Comparison of ENCODE assay signal across 9 cellular contexts in genomic region chr6:90458353-90459224, GRCh38.
DNase-seq lines count a peak whose midpoint lies in the region; ATAC-seq, FAIRE-seq and TF ChIP-seq lines count a peak whose summit lies in the region.
"Had no signal": no experiment of that assay in that cellular context is flagged by ENCODE, and none has a peak within 500 bp of the region (broad histone marks: within the 10 kb centered on the region; RNA-seq: fewer than 3 reads in every experiment).

No MANE protein-coding gene starts in this region.

- H4K5ac ChIP-seq in H1 (ENCODE audit: insufficient read length, low read depth, low read length), result no peak overlapping the region

- no peaks in the 10 kb centered on the region for H4K20me1 ChIP-seq in H1 (replicated peaks in 1 of 2; ENCODE audit: control insufficient read depth in 1 of 2, insufficient read depth in 2 of 2, low read length in 2 of 2)

- H3K14ac ChIP-seq in H1 (ENCODE audit: insufficient read length), result no peak overlapping the region

- intact Hi-C loops in pancreas (cut with DNase I), result no loop called here
- intact Hi-C loops in posterior cingulate gyrus (cut with DNase I), result no loop called here

- no peak overlapping the region for H3K23ac ChIP-seq in H1 (ENCODE audit: insufficient read length)

- FAIRE-seq in H1 (lab: Jason Lieb, UNC) (no peak), pancreas (lab: Jason Lieb, UNC) (no peak)
- FAIRE-seq: kidney had no signal

- H3K36me3 ChIP-seq in H1 (ENCODE audit: control insufficient read depth in 2 of 4, insufficient read depth in 4 of 4, low read length in 3 of 4) (no peaks in the 10 kb centered on the region), pancreas (no peaks in the 10 kb centered on the region)

- H2BK12ac ChIP-seq in H1 (ENCODE audit: low read depth, low read length), result no peak overlapping the region

- H3K9ac ChIP-seq in H1 (replicated peaks in 1 of 4; ENCODE audit: extremely low read depth in 1 of 4, low read depth in 3 of 4, low read length in 3 of 4), result no peak overlapping the region

- H3K4me3 ChIP-seq in H1 (ENCODE audit: extremely low read depth in 1 of 4, insufficient read depth in 2 of 4, low read depth in 3 of 4, low read length in 4 of 4) (no peak overlapping the region), pancreas (no peak overlapping the region)

- H2AK5ac ChIP-seq in H1 (ENCODE audit: low read depth, low read length), result no peak overlapping the region

- H3K9me3 ChIP-seq in H1 (ENCODE audit: insufficient read depth in 2 of 2, low read depth in 1 of 2, low read length in 1 of 2), result no peaks in the 10 kb centered on the region
- H3K9me3 ChIP-seq in pancreas, result no peaks in the 10 kb centered on the region

- H2BK120ac ChIP-seq in H1 (replicated peaks; ENCODE audit: low read depth, low read length), result no peak overlapping the region

- TF ChIP-seq CTCF in H1 (IDR thresholded peaks at IDR 0.05; ENCODE audit: control extremely low read depth in 1 of 3, insufficient read depth in 1 of 3, low read depth in 1 of 3, low read length in 3 of 3) (no peak), pancreas (IDR thresholded peaks at IDR 0.05) (no peak)

- no peaks in the 10 kb centered on the region for H3K79me2 ChIP-seq in H1 (ENCODE audit: control insufficient read depth in 1 of 2, insufficient read depth in 2 of 2, low read length in 2 of 2)

- no peak overlapping the region for H4K8ac ChIP-seq in H1 (ENCODE audit: extremely low read depth, insufficient read depth, low read length)

- no peaks in the 10 kb centered on the region for H3K79me1 ChIP-seq in H1 (ENCODE audit: low read depth, low read length)

- TF ChIP-seq EP300 in H1 (IDR thresholded peaks at IDR 0.05; ENCODE audit: borderline replicate concordance in 1 of 2, low read depth in 2 of 2, low read length in 2 of 2), result no peak

- TF ChIP-seq POLR2A in H1 (IDR thresholded peaks at IDR 0.05; ENCODE audit: control extremely low read depth in 1 of 2, low read depth in 2 of 2, low read length in 2 of 2), result no peak

- no peak overlapping the region for H2BK20ac ChIP-seq in H1 (ENCODE audit: low read length)

- H3K27me3 ChIP-seq in H1 (replicated peaks in 1 of 4; ENCODE audit: control insufficient read depth in 3 of 4, extremely low read depth in 1 of 4, insufficient read depth in 3 of 4, low read length in 3 of 4) (no peaks in the 10 kb centered on the region), pancreas (no peaks in the 10 kb centered on the region)

- H2BK5ac ChIP-seq in H1 (ENCODE audit: low read depth, low read length), result no peak overlapping the region

- no peaks in the 10 kb centered on the region for H3K23me2 ChIP-seq in H1 (ENCODE audit: low read depth, low read length)

- CTCF ChIA-PET in H1 (lab: Charles Lee; ENCODE audit: partially characterized antibody), result interaction anchor here (1.0 to 16.2 kb wide), 3 partner anchors 9 to 29 kb away, joined by 3 to 179 read pairs (median 6); no protein-coding TSS in a partner anchor

- H3K27ac ChIP-seq in H1 (ENCODE audit: low read depth, low read length) (no peak overlapping the region), pancreas (no peak overlapping the region)

- TF ChIP-seq RAD21 in H1 (IDR thresholded peaks at IDR 0.05 in 1 of 2, conservative IDR thresholded peaks at IDR 0.05 in 1 of 2; ENCODE audit: low read depth in 2 of 2, low read length in 2 of 2), result no peak

- no peak overlapping the region for H3K56ac ChIP-seq in H1 (replicated peaks; ENCODE audit: insufficient read length, low read depth, low read length)

- no peak overlapping the region for H3K18ac ChIP-seq in H1 (ENCODE audit: extremely low read depth, low read length)

- POLR2A ChIA-PET in H1 (lab: Charles Lee; ENCODE audit: partially characterized antibody), result interaction anchor here (0.6 kb wide), 1 partner anchor 14 kb away, joined by 3 read pairs; no protein-coding TSS in a partner anchor

- peak; percentile 31 for DNase-seq in LHCN-M2 (ENCODE audit: low read depth)
- DNase-seq in activated CD4-positive, alpha-beta T cell treated with anti-CD3 and anti-CD28 coated beads, Interleukin-2, amount 50 U/mL, for 24 hours (ENCODE audit: low read depth in 1 of 2, low spot score in 1 of 2), result peak; percentile 55 to 81
- no peak for DNase-seq in H1 (ENCODE audit: low read depth in 1 of 2, low spot score in 2 of 2)
- peak; percentile 57 to 84 (median 77) for DNase-seq in stimulated activated CD4-positive, alpha-beta T cell treated with anti-CD3 and anti-CD28 coated beads, TNF-alpha, amount 100 ng/mL, for 24 hours (ENCODE audit: low read depth in 3 of 3)
- DNase-seq in pancreas, result no peak
- DNase-seq in occipital lobe (lab: John Stamatoyannopoulos, UW), result no peak
- DNase-seq in posterior cingulate gyrus, result no peak
- DNase-seq: kidney had no signal

- ATAC-seq in pancreas, result no peak
- no peak for ATAC-seq in GM21360 (IDR thresholded peaks at IDR 0.05; ENCODE audit: unreplicated experiment)

- H3K4ac ChIP-seq in H1 (replicated peaks; ENCODE audit: insufficient read length, low read depth, low read length), result no peak overlapping the region

- peak overlapping the region; percentile 29; the same call in 1 of the 2 replicates for H2AFZ ChIP-seq in H1 (ENCODE audit: low read length)

- no peak overlapping the region for H2BK15ac ChIP-seq in H1 (ENCODE audit: low read length)

- H3K4me2 ChIP-seq in H1 (ENCODE audit: insufficient read depth in 1 of 2, low read depth in 2 of 2, low read length in 2 of 2), result no peak overlapping the region

- H3K4me1 ChIP-seq in H1 (replicated peaks in 1 of 4; ENCODE audit: control insufficient read depth in 3 of 4, insufficient read depth in 4 of 4, low read length in 3 of 4), result no peaks in the 10 kb centered on the region
- H3K4me1 ChIP-seq in pancreas, result no peaks in the 10 kb centered on the region

- 82% methylated on average over 10 of the region's 10 CpGs; no CpG with 5 or more reads in 1 of the 2 experiments for whole genome bisulfite sequencing in H1 (ENCODE audit: extremely low coverage in 1 of 2, insufficient coverage in 1 of 2, insufficient read length in 1 of 2, insufficient replicate concordance in 2 of 2, low coverage in 1 of 2, low lambda C conversion rate in 2 of 2, missing lambda C conversion rate in 1 of 2), 2 experiments
- WGBS in pancreas, 2 donors, result 43 to 50% methylated on average over 10 of the region's 10 CpGs

- H4K91ac ChIP-seq in H1 (replicated peaks; ENCODE audit: insufficient read length, low read length), result no peak overlapping the region

TF ChIP-seq in H1, 55 proteins besides CTCF, POLR2A, EP300 and RAD21:
- TF ChIP-seq SP4 (IDR thresholded peaks at IDR 0.05; ENCODE audit: low read length) (no peak), HDAC6 (IDR thresholded peaks at IDR 0.05; ENCODE audit: low read depth, low read length) (no peak), TAF7 (optimal IDR thresholded peaks at IDR 0.05; ENCODE audit: borderline replicate concordance, low read depth, low read length) (no peak), SUZ12 (IDR thresholded peaks at IDR 0.05; ENCODE audit: low read length) (no peak), HDAC2 (IDR thresholded peaks at IDR 0.05; ENCODE audit: borderline replicate concordance in 1 of 2, low read depth in 2 of 2, low read length in 2 of 2) (no peak), SP2 (IDR thresholded peaks at IDR 0.05; ENCODE audit: low read length) (no peak), RFX5 (IDR thresholded peaks at IDR 0.05; ENCODE audit: borderline replicate concordance, low read depth, low read length) (no peak), POLR2AphosphoS5 (IDR thresholded peaks at IDR 0.05; ENCODE audit: low read depth, low read length) (no peak)
TF ChIP-seq in H1: peak in this region for 0.

Comparison
In these comparisons a context has a peak if more than half of its experiments do, and no peak if none do; other contexts are left out.
1. DNase-seq: peak in LHCN-M2 (single experiment), activated CD4-positive, alpha-beta T cell treated with anti-CD3 and anti-CD28 coated beads, Interleukin-2, amount 50 U/mL, for 24 hours (2 of 2) and stimulated activated CD4-positive, alpha-beta T cell treated with anti-CD3 and anti-CD28 coated beads, TNF-alpha, amount 100 ng/mL, for 24 hours (3 of 3); none in H1 (0 of 2), pancreas (0 of 6), occipital lobe (single experiment) and posterior cingulate gyrus (0 of 10).